11 cellular contexts compared by ENCODE assay signal in genomic region chr3:71641669-71642068, GRCh38. TPM values are rescaled to one million over a fixed set of nuclear protein-coding genes. Genes with fewer than 3 reads are reported as not detected.
DNase-seq lines count a peak whose midpoint lies in the region; TF ChIP-seq lines count a peak whose summit lies in the region.
"Had no signal": no experiment of that assay in that cellular context is flagged by ENCODE, and none has a peak within 500 bp of the region (broad histone marks: within the 10 kb centered on the region; RNA-seq: fewer than 3 reads in every experiment).

No MANE protein-coding gene starts in this region.

- TF ChIP-seq CTCF in NB4 (IDR thresholded peaks at IDR 0.05; ENCODE audit: low read depth, low read length) = no peak

- peak; percentile 17 for DNase-seq in ELR (ENCODE audit: low read depth)
- DNase-seq in H4 (ENCODE audit: low spot score) = peak; percentile 13
- DNase-seq in NB4 (ENCODE audit: low read depth) = peak; percentile 14
- peak; percentile 9 for DNase-seq in glomerular visceral epithelial cell (ENCODE audit: extremely low spot score)
- DNase-seq in AG20443 (ENCODE audit: low spot score) = no peak
- no peak for DNase-seq in GDM1 (lab: John Stamatoyannopoulos, UW)
- DNase-seq in cortex of kidney (lab: John Stamatoyannopoulos, UW) = no peak
- DNase-seq in activated gamma-delta T cell treated with Interleukin-2 at 50 U/mL for 16 hours = no peak
- DNase-seq: activated T-cell treated with anti-CD3 and anti-CD28 coated beads, Interleukin-2, amount 50 U/mL, for 4 hours; esophagus squamous epithelium; NCI-H2029 had no signal

- no peak for TF ChIP-seq POLR2A in NB4 (IDR thresholded peaks at IDR 0.05; ENCODE audit: extremely low read depth, insufficient read length)

- H3K4me3 ChIP-seq in NB4 (ENCODE audit: low read depth, low read length) = no peak overlapping the region
- H3K4me3 ChIP-seq: esophagus squamous epithelium had no signal

RNA-seq across cellular contexts. Expression of gene FOXP1, which starts 58.1 kb away (rescaled TPM):
- total RNA-seq in H4 (2014; rRNA removed; shearing (Covaris generic)) = 13.1 and 15.9 TPM in 2 replicates

Comparison
In these comparisons a context has a peak if more than half of its experiments do, and no peak if none do; other contexts are left out.
1. DNase-seq: peak in ELR (single experiment), H4 (single experiment), NB4 (single experiment) and glomerular visceral epithelial cell (single experiment); none in AG20443 (single experiment), GDM1 (single experiment), cortex of kidney (single experiment) and activated gamma-delta T cell treated with Interleukin-2 at 50 U/mL for 16 hours (single experiment).